In genomic region chr14:90903101-90903500, GRCh38 we compare ENCODE assay signal across 8 cellular contexts.
A peak's percentile ranks its signal among the peaks of the same experiment; 100 is the strongest.
DNase-seq lines count a peak whose midpoint lies in the region; ATAC-seq, FAIRE-seq and TF ChIP-seq lines count a peak whose summit lies in the region.

No MANE protein-coding gene starts in this region.

- DNase-seq in BJ (ENCODE audit: low read depth) (no peak), GM20000 (ENCODE audit: low spot score) (peak; percentile 65), NCI-H1694 treated with DMSO at 0.1 percent for 48 hours (lab: John Stamatoyannopoulos, UW) (peak; percentile 87), T47D (ENCODE audit: low read depth in 1 of 2, low spot score in 1 of 2) (peak; percentile 44 to 81), iris pigment epithelial cell (ENCODE audit: low read depth) (peak; percentile 63)
- peak; percentile 11 to 29 for DNase-seq in stimulated activated CD4-positive, alpha-beta T cell treated with anti-CD3 and anti-CD28 coated beads, Interleukin-1b, Interleukin-23, amount 100 ng/mL, for 1 hour (ENCODE audit: low read depth in 2 of 2)

- ATAC-seq in HG03432 (IDR thresholded peaks at IDR 0.05; ENCODE audit: unreplicated experiment), result no peak

- CTCF ChIA-PET in BJ (lab: Yijun Ruan, JAX), result interaction anchor here (0.6 to 8.6 kb wide), 27 partner anchors 8 to 938 kb away, joined by 3 to 236 read pairs (median 4); no protein-coding TSS in a partner anchor

- POLR2A ChIA-PET in BJ (lab: Charles Lee), result no interaction called here

- no peaks in the 10 kb centered on the region for H3K27me3 ChIP-seq in BJ (ENCODE audit: control insufficient read depth, insufficient read depth, low read length)

- H3K4me3 ChIP-seq in BJ (ENCODE audit: low read depth, low read length), result no peak overlapping the region

- no peaks in the 10 kb centered on the region for H3K36me3 ChIP-seq in BJ (ENCODE audit: control insufficient read depth, insufficient read depth, low read length)

- in situ Hi-C loops in T47D (cut with HindIII; ENCODE audit: low pct_unique_long_range_greater_than_20kb, low sequenced_read_pairs), result loop anchor here (10.0 kb wide), 1 partner anchor 392 kb away; no protein-coding TSS in a partner anchor

- TF ChIP-seq CTCF in BJ (IDR thresholded peaks at IDR 0.05; ENCODE audit: insufficient read depth, low read depth, low read length) (peak; percentile 71), GM20000 (IDR thresholded peaks at IDR 0.05; ENCODE audit: extremely low read depth, missing control alignments) (peak; percentile 42)

- peak; percentile 94 for FAIRE-seq in TTC549 (lab: Jason Lieb, UNC)
